ENCODE assay signal across 1 cellular context in the genomic region with DNA sequence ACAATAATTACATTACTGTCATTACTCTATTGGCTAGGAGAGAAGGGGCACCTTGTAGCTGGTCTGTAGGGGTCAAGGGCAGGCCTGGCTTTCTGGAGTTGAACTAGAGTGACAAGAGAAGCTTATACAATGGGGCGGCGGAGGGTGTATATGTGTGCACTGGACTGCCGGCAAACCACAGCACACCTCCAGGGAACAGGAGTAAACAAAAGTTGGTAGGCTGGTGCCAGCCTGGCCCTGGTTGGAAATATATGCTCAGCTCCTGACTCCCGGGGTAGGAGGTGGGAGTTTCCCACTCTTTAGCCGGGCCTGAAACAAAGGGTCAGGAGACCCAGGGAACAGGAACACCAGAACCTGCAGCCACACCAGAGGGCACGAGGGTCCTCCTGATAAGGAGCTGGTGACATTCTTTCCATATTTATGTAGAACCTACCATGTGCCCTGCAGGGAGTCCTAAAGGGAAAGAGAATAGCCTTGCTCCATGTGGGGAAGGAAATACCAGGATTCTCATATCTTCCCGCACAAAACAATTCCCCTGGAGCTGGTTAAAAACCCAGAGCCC.
A peak's percentile ranks its signal among the peaks of the same experiment; 100 is the strongest.
TF ChIP-seq lines count a peak whose summit lies in the region.

No MANE protein-coding gene starts in this region.

TF ChIP-seq in HepG2, 621 proteins besides CTCF, POLR2A, EP300 and RAD21 (continued from another document and continues in another):
- TF ChIP-seq, protein P1, sequence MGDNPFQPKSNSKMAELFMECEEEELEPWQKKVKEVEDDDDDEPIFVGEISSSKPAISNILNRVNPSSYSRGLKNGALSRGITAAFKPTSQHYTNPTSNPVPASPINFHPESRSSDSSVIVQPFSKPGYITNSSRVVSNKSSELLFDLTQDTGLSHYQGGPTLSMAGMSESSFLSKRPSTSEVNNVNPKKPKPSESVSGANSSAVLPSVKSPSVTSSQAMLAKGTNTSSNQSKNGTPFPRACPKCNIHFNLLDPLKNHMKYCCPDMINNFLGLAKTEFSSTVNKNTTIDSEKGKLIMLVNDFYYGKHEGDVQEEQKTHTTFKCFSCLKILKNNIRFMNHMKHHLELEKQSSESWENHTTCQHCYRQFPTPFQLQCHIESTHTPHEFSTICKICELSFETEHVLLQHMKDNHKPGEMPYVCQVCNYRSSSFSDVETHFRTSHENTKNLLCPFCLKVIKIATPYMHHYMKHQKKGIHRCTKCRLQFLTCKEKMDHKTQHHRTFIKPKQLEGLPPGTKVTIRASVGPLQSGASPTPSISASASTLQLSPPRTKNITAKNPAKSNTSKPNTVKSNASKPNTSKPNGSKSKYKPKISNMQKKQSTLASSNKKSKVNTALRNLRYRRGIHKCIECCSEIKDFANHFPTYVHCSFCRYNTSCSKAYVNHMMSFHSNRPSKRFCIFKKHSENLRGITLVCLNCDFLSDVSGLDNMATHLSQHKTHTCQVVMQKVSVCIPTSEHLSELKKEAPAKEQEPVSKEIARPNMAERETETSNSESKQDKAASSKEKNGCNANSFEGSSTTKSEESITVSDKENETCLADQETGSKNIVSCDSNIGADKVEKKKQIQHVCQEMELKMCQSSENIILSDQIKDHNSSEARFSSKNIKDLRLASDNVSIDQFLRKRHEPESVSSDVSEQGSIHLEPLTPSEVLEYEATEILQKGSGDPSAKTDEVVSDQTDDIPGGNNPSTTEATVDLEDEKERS (CRISPR knock-in tag; IDR thresholded peaks at IDR 0.05), result peak; percentile 48; the same call in 1 of the 2 replicates
- TF ChIP-seq SOX6 (IDR thresholded peaks at IDR 0.05) (no peak), SOX6 (CRISPR knock-in tag; IDR thresholded peaks at IDR 0.05) (peak; percentile 24; the same call in 1 of the 2 replicates), PAXIP1 (CRISPR knock-in tag; conservative IDR thresholded peaks at IDR 0.05) (peak; percentile 16; the same call in 1 of the 2 replicates), SAP130 (CRISPR knock-in tag; IDR thresholded peaks at IDR 0.05; ENCODE audit: low read depth) (0 out of 2 replicates have a peak, but pooled peaks have one; percentile 26), NR2F6 (IDR thresholded peaks at IDR 0.05) (peak; percentile 76), NR2F6 (CRISPR knock-in tag; IDR thresholded peaks at IDR 0.05) (no peak; the same call in 1 of the 2 replicates), FOXC1 (CRISPR knock-in tag; IDR thresholded peaks at IDR 0.05; ENCODE audit: borderline replicate concordance) (no peak), HNRNPL (IDR thresholded peaks at IDR 0.05; ENCODE audit: low read depth, low read length) (0 out of 2 replicates have a peak, but pooled peaks have one; percentile 21), ZNF503 (CRISPR knock-in tag; IDR thresholded peaks at IDR 0.05) (peak; percentile 78; the same call in 1 of the 2 replicates), ZNF646 (CRISPR knock-in tag; IDR thresholded peaks at IDR 0.05) (peak; percentile 46; the same call in 1 of the 2 replicates), ARID2 (CRISPR knock-in tag; IDR thresholded peaks at IDR 0.05; ENCODE audit: borderline replicate concordance) (0 out of 2 replicates have a peak, but pooled peaks have one; percentile 38), BORCS8-MEF2B (CRISPR knock-in tag; IDR thresholded peaks at IDR 0.05) (0 out of 2 replicates have a peak, but pooled peaks have one; percentile 14), SRSF1 (optimal IDR thresholded peaks at IDR 0.05; ENCODE audit: low read depth, low read length) (no peak), ZFP90 (CRISPR knock-in tag; IDR thresholded peaks at IDR 0.05; ENCODE audit: borderline replicate concordance) (0 out of 2 replicates have a peak, but pooled peaks have one; percentile 55), NCOR1 (IDR thresholded peaks at IDR 0.05; ENCODE audit: borderline replicate concordance, low read length) (peak; percentile 61; the same call in 1 of the 2 replicates), KDM5B (CRISPR knock-in tag; IDR thresholded peaks at IDR 0.05; ENCODE audit: borderline replicate concordance) (peak; percentile 21; the same call in 1 of the 2 replicates), FOSL2 (CRISPR knock-in tag; IDR thresholded peaks at IDR 0.05) (peak; percentile 3; the same call in 1 of the 2 replicates), PRDM10 (CRISPR knock-in tag; IDR thresholded peaks at IDR 0.05; ENCODE audit: low read depth) (peak; percentile 72; the same call in 1 of the 2 replicates), ZFP36L1 (CRISPR knock-in tag; IDR thresholded peaks at IDR 0.05) (no peak), SALL1 (CRISPR knock-in tag; IDR thresholded peaks at IDR 0.05) (peak; percentile 11; the same call in 1 of the 2 replicates), MYC (CRISPR knock-in tag; IDR thresholded peaks at IDR 0.05; ENCODE audit: borderline replicate concordance) (peak; percentile 8; the same call in 1 of the 2 replicates), MTA1 (CRISPR knock-in tag; IDR thresholded peaks at IDR 0.05; ENCODE audit: borderline replicate concordance) (no peak), ZNF607 (CRISPR knock-in tag; IDR thresholded peaks at IDR 0.05; ENCODE audit: borderline replicate concordance) (no peak), TARDBP (CRISPR knock-in tag; IDR thresholded peaks at IDR 0.05) (0 out of 2 replicates have a peak, but pooled peaks have one; percentile 20), ZNF614 (CRISPR knock-in tag; IDR thresholded peaks at IDR 0.05; ENCODE audit: borderline replicate concordance) (no peak), TBX2 (CRISPR knock-in tag; IDR thresholded peaks at IDR 0.05; ENCODE audit: borderline replicate concordance) (peak; percentile 51), HMG20A (CRISPR knock-in tag; IDR thresholded peaks at IDR 0.05; ENCODE audit: borderline replicate concordance) (peak; percentile 60; the same call in 1 of the 2 replicates), GATAD1 (CRISPR knock-in tag; IDR thresholded peaks at IDR 0.05) (peak; percentile 3; the same call in 1 of the 2 replicates), NCOA2 (CRISPR knock-in tag; IDR thresholded peaks at IDR 0.05) (peak; percentile 22; the same call in 1 of the 2 replicates)
- TF ChIP-seq, protein P2, sequence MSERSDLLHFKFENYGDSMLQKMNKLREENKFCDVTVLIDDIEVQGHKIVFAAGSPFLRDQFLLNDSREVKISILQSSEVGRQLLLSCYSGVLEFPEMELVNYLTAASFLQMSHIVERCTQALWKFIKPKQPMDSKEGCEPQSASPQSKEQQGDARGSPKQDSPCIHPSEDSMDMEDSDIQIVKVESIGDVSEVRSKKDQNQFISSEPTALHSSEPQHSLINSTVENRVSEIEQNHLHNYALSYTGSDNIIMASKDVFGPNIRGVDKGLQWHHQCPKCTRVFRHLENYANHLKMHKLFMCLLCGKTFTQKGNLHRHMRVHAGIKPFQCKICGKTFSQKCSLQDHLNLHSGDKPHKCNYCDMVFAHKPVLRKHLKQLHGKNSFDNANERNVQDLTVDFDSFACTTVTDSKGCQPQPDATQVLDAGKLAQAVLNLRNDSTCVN (CRISPR knock-in tag; IDR thresholded peaks at IDR 0.05; ENCODE audit: borderline replicate concordance), result peak; percentile 58; the same call in 1 of the 2 replicates
- TF ChIP-seq, protein P3, sequence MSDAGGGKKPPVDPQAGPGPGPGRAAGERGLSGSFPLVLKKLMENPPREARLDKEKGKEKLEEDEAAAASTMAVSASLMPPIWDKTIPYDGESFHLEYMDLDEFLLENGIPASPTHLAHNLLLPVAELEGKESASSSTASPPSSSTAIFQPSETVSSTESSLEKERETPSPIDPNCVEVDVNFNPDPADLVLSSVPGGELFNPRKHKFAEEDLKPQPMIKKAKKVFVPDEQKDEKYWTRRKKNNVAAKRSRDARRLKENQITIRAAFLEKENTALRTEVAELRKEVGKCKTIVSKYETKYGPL (CRISPR knock-in tag; IDR thresholded peaks at IDR 0.05), result 0 out of 2 replicates have a peak, but pooled peaks have one; percentile 1
